ENCODE assay signal across 25 cellular contexts in genomic region chr5:154557548-154557947, GRCh38.
"Had no signal": no experiment of that assay in that cellular context is flagged by ENCODE, and none has a peak within 500 bp of the region (broad histone marks: within the 10 kb centered on the region; RNA-seq: fewer than 3 reads in every experiment).

No MANE protein-coding gene starts in this region.

- H3K4me2 ChIP-seq: neural progenitor cell had no signal

- H3K9me3 ChIP-seq: ovary, thyroid gland had no signal

- H3K36me3 ChIP-seq: neural progenitor cell, ovary, stomach, thoracic aorta, thyroid gland, tibial nerve, upper lobe of left lung, vagina had no signal

- H3K4me3 ChIP-seq: neural progenitor cell, ovary, psoas muscle, skin epidermis, stomach, thoracic aorta, thyroid gland, tibial nerve, upper lobe of left lung, vagina had no signal

- ATAC-seq: natural killer cell; psoas muscle; right cardiac atrium; sciatic nerve; stimulated activated effector memory CD8-positive, alpha-beta T cell treated with anti-CD3 and anti-CD28 coated beads, Interleukin-12 subunit alpha, Interleukin-12 subunit beta, amount 100 ng/mL, for 72 hours; stimulated activated naive B cell treated with anti-CD40 and anti-IgM and Interleukin-4, amounts not matched to agents 10 μg/mL and 1 μg/mL and 100 μg/mL, for 72 hours had no signal

- H2AFZ ChIP-seq: neural progenitor cell, parathyroid adenoma had no signal

- H3K27me3 ChIP-seq: neural progenitor cell, ovary, stomach, thyroid gland, tibial nerve, upper lobe of left lung, vagina had no signal

- H3K27ac ChIP-seq: neural progenitor cell, ovary, parathyroid adenoma, psoas muscle, skin epidermis, stomach, thoracic aorta, thyroid gland, tibial nerve, upper lobe of left lung, vagina had no signal

- H3K9ac ChIP-seq: neural progenitor cell, parathyroid adenoma had no signal

- DNase-seq: natural killer cell; occipital lobe; ovary; posterior cingulate gyrus; psoas muscle; right cardiac atrium; stimulated activated CD4-positive, alpha-beta T cell treated with anti-CD3 and anti-CD28 coated beads, Interleukin-15, amount 100 ng/mL, for 24 hours; stimulated activated CD4-positive, alpha-beta T cell treated with anti-CD3 and anti-CD28 coated beads, Interleukin-2, amount 100 ng/mL, for 24 hours; stimulated activated CD4-positive, alpha-beta T cell treated with anti-CD3 and anti-CD28 coated beads, Interleukin-2, amount 100 ng/mL, for 48 hours; stimulated activated CD4-positive, alpha-beta T cell treated with anti-CD3 and anti-CD28 coated beads, Interleukin-4, amount 100 ng/mL, for 24 hours; stimulated activated naive B cell treated with anti-CD40 and anti-IgM and Interleukin-4, amounts not matched to agents 10 μg/mL and 1 μg/mL and 100 μg/mL, for 72 hours; stimulated activated naive CD4-positive, alpha-beta T cell treated with Interleukin-2 at 50 U/mL for 16 hours; stomach; thyroid gland; trophoblast cell; upper lobe of left lung had no signal

- H3K4me1 ChIP-seq: neural progenitor cell, parathyroid adenoma, psoas muscle, stomach, thyroid gland, tibial nerve, upper lobe of left lung, vagina had no signal

- H3K79me2 ChIP-seq: parathyroid adenoma had no signal

- FAIRE-seq: urothelium cell line had no signal
